In genomic region chr5:39794511-39794910, GRCh38 we compare ENCODE assay signal across 24 cellular contexts.
A peak's percentile ranks its signal among the peaks of the same experiment; 100 is the strongest.
DNase-seq lines count a peak whose midpoint lies in the region; ATAC-seq and TF ChIP-seq lines count a peak whose summit lies in the region.
"Had no signal": no experiment of that assay in that cellular context is flagged by ENCODE, and none has a peak within 500 bp of the region (broad histone marks: within the 10 kb centered on the region; RNA-seq: fewer than 3 reads in every experiment).

No MANE protein-coding gene starts in this region.

- ATAC-seq in IMR-90 (ENCODE audit: low read depth) (peak; percentile 61), HG03442 (IDR thresholded peaks at IDR 0.05; ENCODE audit: unreplicated experiment) (no peak)
- ATAC-seq: lower lobe of right lung; stimulated activated memory B cell treated with anti-CD40 and anti-IgM and Interleukin-4, amounts not matched to agents 10 μg/mL and 1 μg/mL and 100 μg/mL, for 72 hours had no signal

- intact Hi-C loops in A673 (cut with micrococcal nuclease; ENCODE audit: unreplicated experiment): no loop called here
- intact Hi-C loops in IMR-90 (cut with micrococcal nuclease): no loop called here

- no peak overlapping the region for H3K23ac ChIP-seq in IMR-90 (ENCODE audit: low read depth, low read length)

- no peak overlapping the region for H2BK5ac ChIP-seq in IMR-90 (ENCODE audit: low read depth, low read length, poor library complexity, severe bottlenecking)

- H3K14ac ChIP-seq in IMR-90 (replicated peaks; ENCODE audit: low read depth, low read length): no peak overlapping the region; the same call in 1 of the 2 replicates

- BruUV-seq in A673 (replicated peaks; lab: Mats Ljungman, UMichigan) (no TSS peak), IMR-90 (replicated peaks; lab: Mats Ljungman, UMichigan) (no TSS peak)

- H3K36me3 Mint-ChIP-seq in osteocyte (ENCODE audit: unreplicated experiment): no peaks in the 10 kb centered on the region
- H3K36me3 Mint-ChIP-seq: naive B cell; stimulated activated memory B cell treated with anti-CD40 and anti-IgM and Interleukin-4, amounts not matched to agents 10 μg/mL and 1 μg/mL and 100 μg/mL, for 72 hours had no signal

- WGBS in IMR-90 (ENCODE audit: extremely low coverage in 2 of 2, insufficient read length in 1 of 2), 2 experiments: no CpG with 5 or more reads among the region's 2 CpGs

- no peak overlapping the region for H2AFZ ChIP-seq in IMR-90 (replicated peaks; ENCODE audit: low read length, poor library complexity)

- no peak overlapping the region for H2AK5ac ChIP-seq in IMR-90 (ENCODE audit: low read depth, low read length)

- no peak overlapping the region for H3K18ac ChIP-seq in IMR-90 (ENCODE audit: low read depth, low read length)

- no peaks in the 10 kb centered on the region for H3K36me3 ChIP-seq in A673 (ENCODE audit: insufficient read depth, low read length, poor library complexity, severe bottlenecking)
- no peaks in the 10 kb centered on the region for H3K36me3 ChIP-seq in IMR-90 (ENCODE audit: control insufficient read depth, insufficient read depth, low read length)
- H3K36me3 ChIP-seq: gastrocnemius medialis, HAP-1, lower lobe of right lung, tibial nerve had no signal

- no peaks in the 10 kb centered on the region for H3K4me1 ChIP-seq in A673 (ENCODE audit: insufficient read depth, low read length, poor library complexity, severe bottlenecking)
- peaks cover 2% of the 10 kb centered on the region for H3K4me1 ChIP-seq in IMR-90 (ENCODE audit: control insufficient read depth, insufficient read depth, low read length)
- H3K4me1 ChIP-seq: lower lobe of right lung had no signal

- no peak overlapping the region for H4K91ac ChIP-seq in IMR-90 (ENCODE audit: insufficient read depth, low read depth, low read length)

- H3K4me3 Mint-ChIP-seq in osteocyte (ENCODE audit: unreplicated experiment): peak overlapping the region; percentile 14
- H3K4me3 Mint-ChIP-seq: naive B cell; stimulated activated memory B cell treated with anti-CD40 and anti-IgM and Interleukin-4, amounts not matched to agents 10 μg/mL and 1 μg/mL and 100 μg/mL, for 72 hours had no signal

- H3K27ac ChIP-seq in A673 (ENCODE audit: low read depth, low read length, poor library complexity, severe bottlenecking) (no peak overlapping the region), IMR-90 (ENCODE audit: insufficient read depth, low read length) (no peak overlapping the region)
- H3K27ac ChIP-seq: lower lobe of right lung, tibial nerve had no signal

- no peak for TF ChIP-seq CTCF in A673 (conservative IDR thresholded peaks at IDR 0.05; ENCODE audit: low read depth, low read length)
- no peak for TF ChIP-seq CTCF in IMR-90 (conservative IDR thresholded peaks at IDR 0.05; ENCODE audit: low read depth, low read length)
- TF ChIP-seq CTCF in fibroblast of mammary gland (conservative IDR thresholded peaks at IDR 0.05; ENCODE audit: control insufficient read depth, insufficient read depth, low read depth, low read length): no peak
- no peak for TF ChIP-seq CTCF in osteocyte (IDR thresholded peaks at IDR 0.05)

- H3K4me1 Mint-ChIP-seq in osteocyte (ENCODE audit: unreplicated experiment): peaks cover 48% of the 10 kb centered on the region
- H3K4me1 Mint-ChIP-seq: naive B cell; stimulated activated memory B cell treated with anti-CD40 and anti-IgM and Interleukin-4, amounts not matched to agents 10 μg/mL and 1 μg/mL and 100 μg/mL, for 72 hours had no signal

- no peak overlapping the region for H4K5ac ChIP-seq in IMR-90 (ENCODE audit: low read depth, low read length)

- CTCF ChIA-PET in A673 (lab: Charles Lee) (no interaction called here), IMR-90 (lab: Yijun Ruan, JAX) (no interaction called here)

- DNase-seq in A673 (ENCODE audit: low spot score) (peak; percentile 49), IMR-90 (peak; percentile 29), fibroblast of mammary gland (ENCODE audit: low read depth) (peak; percentile 10), osteocyte (ENCODE audit: extremely low spot score, unreplicated experiment) (no peak), Ammon's horn (ENCODE audit: low spot score) (no peak), NCI-H774 (lab: John Stamatoyannopoulos, UW) (no peak), NCI-H146 (lab: John Stamatoyannopoulos, UW) (no peak)
- DNase-seq: activated CD4-positive, alpha-beta T cell treated with anti-CD3 and anti-CD28 coated beads for 48 hours; activated CD8-positive, alpha-beta memory T cell treated with anti-CD3 and anti-CD28 coated beads, Interleukin-2, amount 50 U/mL, for 48 hours; activated gamma-delta T cell treated with Interleukin-2 at 50 U/mL for 16 hours; DMS79 treated with DMSO at 0.1 percent for 48 hours; lower lobe of right lung; MV-4-11; naive B cell; NCI-H1930; NCI-H446; NK-92 treated with Interleukin-12 subunit alpha and Interleukin-12 subunit beta, amount 100 ng/mL, for 24 hours; RPMI8226; SW 1271 had no signal

- H4K8ac ChIP-seq in IMR-90 (ENCODE audit: low read depth in 2 of 2, low read length in 2 of 2): no peak overlapping the region

- no peak overlapping the region for H2BK120ac ChIP-seq in IMR-90 (ENCODE audit: low read depth, low read length)

- in situ Hi-C loops in IMR-90 (cut with MboI; ENCODE audit: low sequenced_read_pairs): no loop called here

- H3K9me1 ChIP-seq in IMR-90 (ENCODE audit: insufficient read depth, low read length): no peaks in the 10 kb centered on the region

- H2AK9ac ChIP-seq in IMR-90 (replicated peaks; ENCODE audit: low read depth, low read length, poor library complexity): no peak overlapping the region

- POLR2A ChIA-PET in A673 (lab: Charles Lee; ENCODE audit: low non-redundant PET): no interaction called here
- POLR2A ChIA-PET in IMR-90 (lab: Charles Lee; ENCODE audit: unreplicated experiment): no interaction called here

- no peak overlapping the region for H2BK20ac ChIP-seq in IMR-90 (ENCODE audit: low read depth, low read length)

- TF ChIP-seq RAD21 in IMR-90 (IDR thresholded peaks at IDR 0.05; ENCODE audit: low read length): no peak

- H3K27me3 ChIP-seq in A673 (replicated peaks; ENCODE audit: insufficient read depth, low read depth, low read length, poor library complexity) (no peaks in the 10 kb centered on the region), IMR-90 (ENCODE audit: control insufficient read depth, insufficient read depth, low read length) (no peaks in the 10 kb centered on the region)
- H3K27me3 ChIP-seq: gastrocnemius medialis, tibial nerve had no signal

- no peak overlapping the region for H2BK15ac ChIP-seq in IMR-90 (ENCODE audit: low read depth, low read length)

- dilution Hi-C loops in IMR-90 (cut with HindIII; ENCODE audit: low sequenced_read_pairs, unreplicated experiment): no loop called here

- no peak overlapping the region for H3K4me2 ChIP-seq in IMR-90 (ENCODE audit: low read depth, low read length)

- H3K27me3 Mint-ChIP-seq in osteocyte (ENCODE audit: unreplicated experiment): no peaks in the 10 kb centered on the region
- H3K27me3 Mint-ChIP-seq: naive B cell had no signal

- no peak overlapping the region for H3K4ac ChIP-seq in IMR-90 (ENCODE audit: low read depth, low read length)

- no peaks in the 10 kb centered on the region for H3K9me3 ChIP-seq in A673 (ENCODE audit: low read depth, low read length, poor library complexity, severe bottlenecking)
- H3K9me3 ChIP-seq in IMR-90 (ENCODE audit: control insufficient read depth, insufficient read depth, low read length): no peaks in the 10 kb centered on the region
- H3K9me3 ChIP-seq: gastrocnemius medialis, HAP-1, lower lobe of right lung, tibial nerve had no signal

- H3K4me3 ChIP-seq in A673 (ENCODE audit: low read depth, low read length, poor library complexity, severe bottlenecking) (no peak overlapping the region), IMR-90 (ENCODE audit: insufficient read depth, low read depth, low read length) (no peak overlapping the region), fibroblast of mammary gland (ENCODE audit: control insufficient read depth, low read depth, low read length) (no peak overlapping the region)
- H3K4me3 ChIP-seq: gastrocnemius medialis, HAP-1, lower lobe of right lung, tibial nerve had no signal

- TF ChIP-seq POLR2A in IMR-90 (IDR thresholded peaks at IDR 0.05; ENCODE audit: low read depth, low read length): no peak

- no peak overlapping the region for H3K9ac ChIP-seq in IMR-90 (ENCODE audit: low read depth, low read length)

- H4K20me1 ChIP-seq in IMR-90 (ENCODE audit: insufficient read depth, low read length): no peaks in the 10 kb centered on the region

- no peaks in the 10 kb centered on the region for H3K9me3 Mint-ChIP-seq in osteocyte (ENCODE audit: unreplicated experiment)

- peak overlapping the region; percentile 88 for H3K27ac Mint-ChIP-seq in osteocyte (ENCODE audit: unreplicated experiment)
- H3K27ac Mint-ChIP-seq: naive B cell; stimulated activated memory B cell treated with anti-CD40 and anti-IgM and Interleukin-4, amounts not matched to agents 10 μg/mL and 1 μg/mL and 100 μg/mL, for 72 hours had no signal

- no peak overlapping the region for H3K56ac ChIP-seq in IMR-90 (ENCODE audit: extremely low read depth, insufficient read depth, low read length)

- no peaks in the 10 kb centered on the region for H3K79me1 ChIP-seq in IMR-90 (ENCODE audit: low read depth in 1 of 2, low read length in 2 of 2)

TF ChIP-seq in IMR-90, 13 proteins besides CTCF, POLR2A, EP300 and RAD21 (continues in another document):
- no peak for TF ChIP-seq ELK1 (IDR thresholded peaks at IDR 0.05; ENCODE audit: borderline replicate concordance, low read depth, low read length)
- TF ChIP-seq RFX5 (IDR thresholded peaks at IDR 0.05; ENCODE audit: low read depth, low read length): no peak
- TF ChIP-seq MXI1 (IDR thresholded peaks at IDR 0.05; ENCODE audit: borderline replicate concordance, low read depth, low read length): no peak
- TF ChIP-seq MAFK (IDR thresholded peaks at IDR 0.05; ENCODE audit: low read depth, low read length): no peak
- TF ChIP-seq NFE2L2 (IDR thresholded peaks at IDR 0.05; ENCODE audit: low read depth, low read length): no peak
- TF ChIP-seq RCOR1 (IDR thresholded peaks at IDR 0.05; ENCODE audit: insufficient replicate concordance, low read length): no peak
- no peak for TF ChIP-seq SMC3 (IDR thresholded peaks at IDR 0.05; ENCODE audit: low read depth, low read length)

Comparison
In these comparisons a context has a peak if more than half of its experiments do, and no peak if none do; other contexts are left out.
1. DNase-seq: peak in A673 (single experiment), IMR-90 (single experiment) and fibroblast of mammary gland (single experiment); none in osteocyte (single experiment), Ammon's horn (single experiment), NCI-H774 (single experiment) and NCI-H146 (single experiment).